In the genomic region with DNA sequence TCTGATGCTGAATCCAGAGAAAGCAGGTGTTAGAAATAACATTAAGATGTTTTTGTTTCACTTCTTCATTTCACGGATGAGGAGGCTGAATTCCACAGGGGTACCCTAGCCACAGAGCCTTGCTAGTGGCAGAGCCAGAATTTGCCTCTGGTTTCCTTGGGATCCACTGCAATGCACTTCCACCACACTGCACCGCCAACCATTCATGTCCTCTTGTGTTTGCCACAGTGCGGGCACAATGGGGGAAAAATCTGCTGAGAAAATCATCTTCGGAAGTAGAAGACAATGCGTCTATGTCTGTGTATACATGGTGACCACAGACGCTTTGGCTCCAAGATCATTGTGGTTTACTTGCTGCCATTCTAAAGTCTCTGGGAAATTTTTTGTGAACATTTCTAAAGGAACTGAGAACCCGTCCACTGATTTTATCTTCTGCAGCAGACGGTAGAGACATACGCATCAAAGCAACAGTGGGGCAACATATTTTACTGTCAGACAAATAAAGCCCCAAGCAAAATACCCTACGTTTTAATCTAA, we compare ENCODE assay signal across 13 cellular contexts. TPM values are rescaled to one million over a fixed set of nuclear protein-coding genes. Genes with fewer than 3 reads are reported as not detected.
DNase-seq lines count a peak whose midpoint lies in the region; ATAC-seq, FAIRE-seq and TF ChIP-seq lines count a peak whose summit lies in the region.
"Had no signal": no experiment of that assay in that cellular context is flagged by ENCODE, and none has a peak within 500 bp of the region (broad histone marks: within the 10 kb centered on the region; RNA-seq: fewer than 3 reads in every experiment).

No MANE protein-coding gene starts in this region.

- intact Hi-C loops in esophagus muscularis mucosa (cut with DNase I): no loop called here

- no peak overlapping the region for H3K4me3 ChIP-seq in A549
- H3K4me3 ChIP-seq in esophagus muscularis mucosa: no peak overlapping the region
- H3K4me3 ChIP-seq: prostate gland had no signal

- no peak for TF ChIP-seq RAD21 in A549 (conservative IDR thresholded peaks at IDR 0.05 in 1 of 2, IDR thresholded peaks at IDR 0.05 in 1 of 2)

- H3K27ac ChIP-seq in A549 (no peak overlapping the region), esophagus muscularis mucosa (replicated peaks in 1 of 4) (no peak overlapping the region)
- H3K27ac ChIP-seq: prostate gland had no signal

- H3K9me3 ChIP-seq in A549 (no peaks in the 10 kb centered on the region), esophagus muscularis mucosa (no peaks in the 10 kb centered on the region)
- H3K9me3 ChIP-seq: prostate gland had no signal

- no peaks in the 10 kb centered on the region for H3K27me3 ChIP-seq in esophagus muscularis mucosa

- FAIRE-seq in A549 (lab: Jason Lieb, UNC): no peak

- H3K4me3 Mint-ChIP-seq in activated naive CD8-positive, alpha-beta T cell treated with anti-CD3 and anti-CD28 coated beads, Interleukin-2, amount 50 U/mL, for 24 hours: peak overlapping the region; percentile 75
- no peak overlapping the region for H3K4me3 Mint-ChIP-seq in HFFc6

- H3K36me3 Mint-ChIP-seq in activated naive CD8-positive, alpha-beta T cell treated with anti-CD3 and anti-CD28 coated beads, Interleukin-2, amount 50 U/mL, for 24 hours (ENCODE audit: low read depth): peaks cover 47% of the 10 kb centered on the region
- no peaks in the 10 kb centered on the region for H3K36me3 Mint-ChIP-seq in HFFc6 (ENCODE audit: low read depth)

- TF ChIP-seq EP300 in A549 (IDR thresholded peaks at IDR 0.05) (no peak), esophagus muscularis mucosa (IDR thresholded peaks at IDR 0.05) (no peak)

- DNase-seq in A549 (ENCODE audit: low read depth in 1 of 2, low spot score in 1 of 2) (no peak), SK-MEL-5 (ENCODE audit: low read depth, low spot score) (peak; percentile 51), midbrain (lab: John Stamatoyannopoulos, UW) (no peak), esophagus muscularis mucosa (ENCODE audit: extremely low spot score) (no peak), cortex of kidney (lab: John Stamatoyannopoulos, UW) (no peak), HFFc6 (no peak)
- DNase-seq in activated naive CD8-positive, alpha-beta T cell treated with anti-CD3 and anti-CD28 coated beads, Interleukin-2, amount 50 U/mL, for 24 hours: no peak
- DNase-seq: C1 segment of cervical spinal cord, NCI-H2107 had no signal

- H3K4me1 Mint-ChIP-seq in activated naive CD8-positive, alpha-beta T cell treated with anti-CD3 and anti-CD28 coated beads, Interleukin-2, amount 50 U/mL, for 24 hours: peaks cover 70% of the 10 kb centered on the region
- peaks cover 7% of the 10 kb centered on the region for H3K4me1 Mint-ChIP-seq in HFFc6 (ENCODE audit: low read depth)

- H3K9me3 Mint-ChIP-seq in activated naive CD8-positive, alpha-beta T cell treated with anti-CD3 and anti-CD28 coated beads, Interleukin-2, amount 50 U/mL, for 24 hours: no peaks in the 10 kb centered on the region
- H3K9me3 Mint-ChIP-seq in HFFc6: no peaks in the 10 kb centered on the region

- H3K27ac Mint-ChIP-seq in activated naive CD8-positive, alpha-beta T cell treated with anti-CD3 and anti-CD28 coated beads, Interleukin-2, amount 50 U/mL, for 24 hours: peak overlapping the region; percentile 79
- no peak overlapping the region for H3K27ac Mint-ChIP-seq in HFFc6

- no peaks in the 10 kb centered on the region for H3K36me3 ChIP-seq in esophagus muscularis mucosa
- H3K36me3 ChIP-seq: prostate gland had no signal

- ATAC-seq in A549 (no peak; a peak in 1 of 6 replicates), GM19463 (IDR thresholded peaks at IDR 0.05; ENCODE audit: unreplicated experiment) (peak; percentile 61)
- ATAC-seq in activated naive CD8-positive, alpha-beta T cell treated with anti-CD3 and anti-CD28 coated beads, Interleukin-2, amount 50 U/mL, for 24 hours: peak; percentile 78
- ATAC-seq: left lobe of liver had no signal

- POLR2A ChIA-PET in A549 (lab: Yijun Ruan, JAX): no interaction called here

- in situ Hi-C loops in SK-MEL-5 (cut with HindIII; ENCODE audit: low pct_unique_long_range_greater_than_20kb, low sequenced_read_pairs): no loop called here

- no peaks in the 10 kb centered on the region for H3K4me1 ChIP-seq in A549
- H3K4me1 ChIP-seq in esophagus muscularis mucosa: no peaks in the 10 kb centered on the region
- H3K4me1 ChIP-seq: prostate gland had no signal

- TF ChIP-seq CTCF in A549 (IDR thresholded peaks at IDR 0.05) (no peak), esophagus muscularis mucosa (IDR thresholded peaks at IDR 0.05) (no peak), HFFc6 (IDR thresholded peaks at IDR 0.05) (no peak)

- no peaks in the 10 kb centered on the region for H3K27me3 Mint-ChIP-seq in activated naive CD8-positive, alpha-beta T cell treated with anti-CD3 and anti-CD28 coated beads, Interleukin-2, amount 50 U/mL, for 24 hours
- peaks cover 6% of the 10 kb centered on the region for H3K27me3 Mint-ChIP-seq in HFFc6 (ENCODE audit: insufficient read depth)

- TF ChIP-seq POLR2A in A549 (IDR thresholded peaks at IDR 0.05; ENCODE audit: low read length): no peak
- TF ChIP-seq POLR2A in esophagus muscularis mucosa (IDR thresholded peaks at IDR 0.05; ENCODE audit: low read depth): no peak

- H3K4me2 ChIP-seq in A549: 0 out of 3 replicates have a peak overlapping the region, but pooled peaks have one; percentile 25

- WGBS in A549 (ENCODE audit: missing lambda C conversion rate): 47% methylated on average over 10 of the region's 10 CpGs
- 64% methylated on average over 10 of the region's 10 CpGs for WGBS in esophagus muscularis mucosa

- CTCF ChIA-PET in A549 (lab: Yijun Ruan, JAX): interaction anchor here (1.0 kb wide), 1 partner anchor 8 kb away, joined by 3 read pairs; no protein-coding TSS in a partner anchor

TF ChIP-seq in A549, 52 proteins besides CTCF, POLR2A, EP300 and RAD21 (continues in another document):
- TF ChIP-seq MAFK (IDR thresholded peaks at IDR 0.05; ENCODE audit: partially characterized antibody) (no peak), USF2 (IDR thresholded peaks at IDR 0.05) (no peak), TFCP2L1 (CRISPR knock-in tag; IDR thresholded peaks at IDR 0.05) (no peak), KDM5A (IDR thresholded peaks at IDR 0.05) (no peak), CBX2 (IDR thresholded peaks at IDR 0.05; ENCODE audit: borderline replicate concordance, low read depth) (no peak), RCOR1 (IDR thresholded peaks at IDR 0.05; ENCODE audit: low read depth, low read length) (no peak), NPAS2 (CRISPR knock-in tag; IDR thresholded peaks at IDR 0.05; ENCODE audit: borderline replicate concordance) (no peak), NFE2L2 (conservative IDR thresholded peaks at IDR 0.05; ENCODE audit: low read length) (no peak), RFX5 (IDR thresholded peaks at IDR 0.05) (no peak), HEYL (CRISPR knock-in tag; IDR thresholded peaks at IDR 0.05) (no peak), CEBPB (IDR thresholded peaks at IDR 0.05) (no peak), ZNF302 (CRISPR knock-in tag; IDR thresholded peaks at IDR 0.05) (no peak), BHLHE40 (IDR thresholded peaks at IDR 0.05; ENCODE audit: low read depth, low read length) (no peak), HDAC2 (IDR thresholded peaks at IDR 0.05) (no peak), ZC3H11A (IDR thresholded peaks at IDR 0.05) (no peak), BCL3 (IDR thresholded peaks at IDR 0.05) (no peak)
- TF ChIP-seq, protein P1, sequence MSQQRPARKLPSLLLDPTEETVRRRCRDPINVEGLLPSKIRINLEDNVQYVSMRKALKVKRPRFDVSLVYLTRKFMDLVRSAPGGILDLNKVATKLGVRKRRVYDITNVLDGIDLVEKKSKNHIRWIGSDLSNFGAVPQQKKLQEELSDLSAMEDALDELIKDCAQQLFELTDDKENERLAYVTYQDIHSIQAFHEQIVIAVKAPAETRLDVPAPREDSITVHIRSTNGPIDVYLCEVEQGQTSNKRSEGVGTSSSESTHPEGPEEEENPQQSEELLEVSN (IDR thresholded peaks at IDR 0.05; ENCODE audit: borderline replicate concordance, low read depth): no peak

RNA-seq across cellular contexts. Expression of gene ICOS, which starts 14.9 kb away (rescaled TPM):
- not detected in 2 replicates for polyA plus RNA-seq in A549 (2011; rRNA removed)
- polyA plus RNA-seq in A549 (2012; cell fraction: cytosol; rRNA removed): not detected in 2 replicates
- not detected in 2 replicates for polyA plus RNA-seq in A549 (2012; cell fraction: nucleus; rRNA removed)
- not detected in 3 replicates for polyA plus RNA-seq in A549 (2017; fragmentation: RNase III; extraction: RNeasy Plus Mini Kit Qiagen cat#74134 plus additional on column Dnase treatment)
- polyA minus RNA-seq in A549 (2011; rRNA and poly(A)+ RNA removed): not detected in 2 replicates
- 1.7 and 2.1 TPM in 2 replicates for total RNA-seq in SK-MEL-5 (2014; rRNA removed; shearing (Covaris generic))
- 1.4 and 1.9 TPM in 2 replicates for polyA plus RNA-seq in SK-MEL-5 (2015; cell fraction: cytosol; rRNA removed)
- 1.8 and 2.1 TPM in 2 replicates for polyA plus RNA-seq in SK-MEL-5 (2015; cell fraction: nucleus; rRNA removed)
- under 1 TPM in 2 of 4 donors, not detected in 2; under 0.01 to 0.50 TPM for total RNA-seq in esophagus muscularis mucosa
- not detected for total RNA-seq in HFFc6 (2021; fragmentation: NEBNext Ultra II Directional; extraction: Animal tissue kit (Norgen Biotek cat#: 25700))
- total RNA-seq: H4 had no signal

Comparison
In these comparisons a context has a peak if more than half of its experiments do, and no peak if none do; other contexts are left out.
1. ATAC-seq: peak in GM19463 (single experiment) and activated naive CD8-positive, alpha-beta T cell treated with anti-CD3 and anti-CD28 coated beads, Interleukin-2, amount 50 U/mL, for 24 hours (single experiment); none in A549 (0 of 2).